In genomic region chr17:65552214-65552613, GRCh38 we compare ENCODE assay signal across 30 cellular contexts. TPM values are rescaled to one million over a fixed set of nuclear protein-coding genes. Genes with fewer than 3 reads are reported as not detected.
DNase-seq lines count a peak whose midpoint lies in the region; ATAC-seq and TF ChIP-seq lines count a peak whose summit lies in the region.
"Had no signal": no experiment of that assay in that cellular context is flagged by ENCODE, and none has a peak within 500 bp of the region (broad histone marks: within the 10 kb centered on the region; RNA-seq: fewer than 3 reads in every experiment).

No MANE protein-coding gene starts in this region.

- no peak for ATAC-seq in naive thymus-derived CD8-positive, alpha-beta T cell
- ATAC-seq in GM19023 (IDR thresholded peaks at IDR 0.05; ENCODE audit: unreplicated experiment): no peak
- ATAC-seq: activated CD8-positive, alpha-beta T cell treated with anti-CD3 and anti-CD28 coated beads, Interleukin-2, amount 10 ng/mL, durations not matched to agents 7 days and 5 days; HCT116; left cardiac atrium; stimulated activated memory B cell treated with anti-CD40 and anti-IgM and Interleukin-4, amounts not matched to agents 10 μg/mL and 1 μg/mL and 100 μg/mL, for 72 hours had no signal

- H3K4me3 ChIP-seq in endodermal cell (ENCODE audit: low read length) (no peak overlapping the region), sigmoid colon (no peak overlapping the region)
- H3K4me3 ChIP-seq: hepatocyte, SK-N-MC, uterus had no signal

- no peak for TF ChIP-seq EP300 in sigmoid colon (IDR thresholded peaks at IDR 0.05)

- H3K4me1 Mint-ChIP-seq in activated naive CD4-positive, alpha-beta T cell treated with anti-CD3 and anti-CD28 coated beads, Interleukin-2, amount 50 U/mL, for 24 hours: peaks cover 60% of the 10 kb centered on the region
- peaks cover 58% of the 10 kb centered on the region for H3K4me1 Mint-ChIP-seq in endodermal cell
- peaks cover 41 to 68% (median 44%) of the 10 kb centered on the region in 4 donors for H3K4me1 Mint-ChIP-seq in naive thymus-derived CD8-positive, alpha-beta T cell
- H3K4me1 Mint-ChIP-seq in type B pancreatic cell (ENCODE audit: unreplicated experiment): peaks cover 55% of the 10 kb centered on the region
- H3K4me1 Mint-ChIP-seq: CD14-positive monocyte; stimulated activated memory B cell treated with anti-CD40 and anti-IgM and Interleukin-4, amounts not matched to agents 10 μg/mL and 1 μg/mL and 100 μg/mL, for 72 hours had no signal

- 95 to 100% methylated on average over 2 to 4 of the region's 4 CpGs for WGBS in endodermal cell (ENCODE audit: insufficient coverage in 1 of 2, insufficient read length in 1 of 2), 2 experiments
- 18 to 69% methylated on average over 4 of the region's 4 CpGs for WGBS in sigmoid colon, 2 donors

- peak overlapping the region; percentile 55 for H3K4me3 Mint-ChIP-seq in activated naive CD4-positive, alpha-beta T cell treated with anti-CD3 and anti-CD28 coated beads, Interleukin-2, amount 50 U/mL, for 24 hours
- H3K4me3 Mint-ChIP-seq in endodermal cell (no peak overlapping the region), type B pancreatic cell (peak overlapping the region; percentile 73)
- peak overlapping the region in 5 of 10 donors; percentile 9 to 57 (median 33) for H3K4me3 Mint-ChIP-seq in naive thymus-derived CD8-positive, alpha-beta T cell
- H3K4me3 Mint-ChIP-seq: activated CD8-positive, alpha-beta T cell treated with anti-CD3 and anti-CD28 coated beads, Interleukin-2, amount 10 ng/mL, durations not matched to agents 7 days and 5 days; central memory CD8-positive, alpha-beta T cell; stimulated activated memory B cell treated with anti-CD40 and anti-IgM and Interleukin-4, amounts not matched to agents 10 μg/mL and 1 μg/mL and 100 μg/mL, for 72 hours had no signal

- no peaks in the 10 kb centered on the region for H3K9me3 ChIP-seq in endodermal cell (ENCODE audit: control insufficient read depth, low read length)
- H3K9me3 ChIP-seq in sigmoid colon: no peaks in the 10 kb centered on the region
- H3K9me3 ChIP-seq: uterus had no signal

- no peaks in the 10 kb centered on the region for H3K9me3 Mint-ChIP-seq in activated naive CD4-positive, alpha-beta T cell treated with anti-CD3 and anti-CD28 coated beads, Interleukin-2, amount 50 U/mL, for 24 hours
- H3K9me3 Mint-ChIP-seq in endodermal cell: no peaks in the 10 kb centered on the region
- no peaks in the 10 kb centered on the region for H3K9me3 Mint-ChIP-seq in naive thymus-derived CD8-positive, alpha-beta T cell
- H3K9me3 Mint-ChIP-seq in type B pancreatic cell: no peaks in the 10 kb centered on the region
- H3K9me3 Mint-ChIP-seq: CD14-positive monocyte; central memory CD8-positive, alpha-beta T cell; naive B cell; stimulated activated memory B cell treated with anti-CD40 and anti-IgM and Interleukin-4, amounts not matched to agents 10 μg/mL and 1 μg/mL and 100 μg/mL, for 72 hours had no signal

- H3K36me3 ChIP-seq in endodermal cell (ENCODE audit: control insufficient read depth, insufficient read depth, low read length): peaks cover 60% of the 10 kb centered on the region
- H3K36me3 ChIP-seq in sigmoid colon: peaks cover 0 to 13% (median 0%) of the 10 kb centered on the region in 4 donors
- H3K36me3 ChIP-seq: uterus had no signal

- peak overlapping the region; percentile 84 for H3K27ac Mint-ChIP-seq in activated naive CD4-positive, alpha-beta T cell treated with anti-CD3 and anti-CD28 coated beads, Interleukin-2, amount 50 U/mL, for 24 hours
- H3K27ac Mint-ChIP-seq in endodermal cell (peak overlapping the region; percentile 44), type B pancreatic cell (peak overlapping the region; percentile 70)
- H3K27ac Mint-ChIP-seq in naive thymus-derived CD8-positive, alpha-beta T cell: peak overlapping the region in 7 of 10 donors; percentile 6 to 89 (median 45)
- H3K27ac Mint-ChIP-seq: activated CD8-positive, alpha-beta T cell treated with anti-CD3 and anti-CD28 coated beads, Interleukin-2, amount 10 ng/mL, durations not matched to agents 7 days and 5 days; stimulated activated memory B cell treated with anti-CD40 and anti-IgM and Interleukin-4, amounts not matched to agents 10 μg/mL and 1 μg/mL and 100 μg/mL, for 72 hours had no signal

- TF ChIP-seq CTCF in endodermal cell (conservative IDR thresholded peaks at IDR 0.05): no peak
- no peak for TF ChIP-seq CTCF in type B pancreatic cell (conservative IDR thresholded peaks at IDR 0.05)
- no peak for TF ChIP-seq CTCF in sigmoid colon (IDR thresholded peaks at IDR 0.05)

- no peak for TF ChIP-seq POLR2A in sigmoid colon (IDR thresholded peaks at IDR 0.05)

- H3K27me3 ChIP-seq in endodermal cell (ENCODE audit: control insufficient read depth, insufficient read depth, low read length, poor library complexity, severe bottlenecking): no peaks in the 10 kb centered on the region
- H3K27me3 ChIP-seq in sigmoid colon: no peaks in the 10 kb centered on the region
- H3K27me3 ChIP-seq: hepatocyte, uterus had no signal

- peaks cover 34% of the 10 kb centered on the region for H3K4me1 ChIP-seq in endodermal cell (ENCODE audit: control insufficient read depth, insufficient read depth, low read length)
- H3K4me1 ChIP-seq in sigmoid colon: peaks cover 0 to 38% (median 12%) of the 10 kb centered on the region in 4 donors

- no peak overlapping the region for H3K9ac ChIP-seq in endodermal cell (ENCODE audit: extremely low read depth, low read length, poor library complexity, severe bottlenecking)
- H3K9ac ChIP-seq: parathyroid adenoma had no signal

- DNase-seq in activated naive CD4-positive, alpha-beta T cell (lab: John Stamatoyannopoulos, UW): no peak
- DNase-seq in endodermal cell (no peak), type B pancreatic cell (ENCODE audit: extremely low spot score, unreplicated experiment) (no peak), NCI-H526 treated with DMSO at 0.1 percent for 48 hours (lab: John Stamatoyannopoulos, UW) (no peak), sigmoid colon (no peak)
- no peak for DNase-seq in naive thymus-derived CD8-positive, alpha-beta T cell
- DNase-seq: activated CD8-positive, alpha-beta T cell treated with anti-CD3 and anti-CD28 coated beads, Interleukin-2, amount 10 ng/mL, durations not matched to agents 7 days and 5 days; activated effector memory CD4-positive, alpha-beta T cell treated with Interleukin-2 at 50 U/mL for 16 hours; activated T-cell treated with anti-CD3 and anti-CD28 coated beads for 4 hours; effector CD4-positive, alpha-beta T cell; KG1; naive B cell; NCI-H1436; NCI-H2107; NCI-H446 treated with DMSO at 0.1 percent for 48 hours; stimulated activated CD4-positive, alpha-beta T cell treated with anti-CD3 and anti-CD28 coated beads, Interleukin-12 subunit alpha, Interleukin-12 subunit beta, amount 100 ng/mL, for 4 hours; stimulated activated CD4-positive, alpha-beta T cell treated with anti-CD3 and anti-CD28 coated beads, Interleukin-4, amount 100 ng/mL, for 4 hours; T-helper 2 cell; uterus had no signal

- H3K27me3 Mint-ChIP-seq in activated naive CD4-positive, alpha-beta T cell treated with anti-CD3 and anti-CD28 coated beads, Interleukin-2, amount 50 U/mL, for 24 hours: no peaks in the 10 kb centered on the region
- no peaks in the 10 kb centered on the region for H3K27me3 Mint-ChIP-seq in endodermal cell (ENCODE audit: insufficient read depth)
- H3K27me3 Mint-ChIP-seq in naive thymus-derived CD8-positive, alpha-beta T cell: no peaks in the 10 kb centered on the region
- H3K27me3 Mint-ChIP-seq in type B pancreatic cell: no peaks in the 10 kb centered on the region
- H3K27me3 Mint-ChIP-seq: central memory CD8-positive, alpha-beta T cell; stimulated activated memory B cell treated with anti-CD40 and anti-IgM and Interleukin-4, amounts not matched to agents 10 μg/mL and 1 μg/mL and 100 μg/mL, for 72 hours had no signal

- no peak overlapping the region for H3K27ac ChIP-seq in endodermal cell (ENCODE audit: low read depth, low read length)
- no peak overlapping the region for H3K27ac ChIP-seq in sigmoid colon
- H3K27ac ChIP-seq: 22Rv1, hepatocyte, parathyroid adenoma, SK-N-MC had no signal

- peaks cover 22% of the 10 kb centered on the region for H3K36me3 Mint-ChIP-seq in activated naive CD4-positive, alpha-beta T cell treated with anti-CD3 and anti-CD28 coated beads, Interleukin-2, amount 50 U/mL, for 24 hours
- H3K36me3 Mint-ChIP-seq in endodermal cell (ENCODE audit: low read depth): peaks cover 55% of the 10 kb centered on the region
- H3K36me3 Mint-ChIP-seq in naive thymus-derived CD8-positive, alpha-beta T cell: peaks cover 15 to 40% (median 26%) of the 10 kb centered on the region in 3 donors
- H3K36me3 Mint-ChIP-seq in type B pancreatic cell: peaks cover 54% of the 10 kb centered on the region
- H3K36me3 Mint-ChIP-seq: CD14-positive monocyte, naive B cell had no signal

- intact Hi-C loops in sigmoid colon (cut with DNase I): loop anchor here (5.0 to 10.0 kb wide), 2 partner anchors 97 to 235 kb away; no protein-coding TSS in a partner anchor

- POLR2A ChIA-PET in naive thymus-derived CD8-positive, alpha-beta T cell (lab: Charles Lee): no interaction called here

RNA-seq across cellular contexts. Expression of gene AXIN2, which starts 9.2 kb away (rescaled TPM):
- total RNA-seq in endodermal cell: 10 to 100 TPM; 40.1 to 53.2 TPM
- 74.8 TPM for polyA plus RNA-seq in endodermal cell (2013, experiment 1 of 2)
- polyA plus RNA-seq in endodermal cell (2013, experiment 2 of 2): 73.2 TPM
- total RNA-seq in naive thymus-derived CD8-positive, alpha-beta T cell: 10 to 100 TPM; 21.3 to 22.2 TPM
- polyA plus RNA-seq in naive thymus-derived CD8-positive, alpha-beta T cell: 1 to 10 TPM; 1.8 to 6.7 (median 3.0) TPM
- total RNA-seq in type B pancreatic cell (ENCODE audit: low replicate concordance): 29.2 and 115 TPM in 2 replicates
- 10 to 100 TPM in 2 of 4 donors, 1 to 10 TPM in 2; 9.1 to 16.1 (median 12.5) TPM for total RNA-seq in sigmoid colon
- 10 to 100 TPM in 1 of 3 donors, 1 to 10 TPM in 2; 6.0 to 11.8 (median 9.0) TPM for polyA plus RNA-seq in sigmoid colon
